In genomic region chr1:24186993-24187790, GRCh38 we compare ENCODE assay signal across 8 cellular contexts. TPM values are rescaled to one million over a fixed set of nuclear protein-coding genes. Genes with fewer than 3 reads are reported as not detected.
DNase-seq lines count a peak whose midpoint lies in the region; TF ChIP-seq lines count a peak whose summit lies in the region.

IFNLR1 (minus strand) TSS chr1:24187289; CDS start chr1:24187248, 41 bp downstream.

- peak within 1 kb of the TSS; percentile 80 to 87 (median 85) for H3K27ac Mint-ChIP-seq in IgD-negative memory B cell

- H3K36me3 Mint-ChIP-seq in IgD-negative memory B cell: no peaks in the 10 kb centered on the region

- no peaks in the 10 kb centered on the region for H3K36me3 ChIP-seq in brain microvascular endothelial cell (replicated peaks)

- in situ Hi-C loops in brain microvascular endothelial cell (cut with HindIII; ENCODE audit: low pct_ligation_motif_present, low sequenced_read_pairs): no loop called here

- H3K27ac ChIP-seq in brain microvascular endothelial cell: no peak within 1 kb of the TSS

- H3K27me3 Mint-ChIP-seq in IgD-negative memory B cell: no peaks in the 10 kb centered on the region

- H3K4me3 Mint-ChIP-seq in IgD-negative memory B cell: peak within 1 kb of the TSS; percentile 81 to 93 (median 89)

- H3K4me1 Mint-ChIP-seq in IgD-negative memory B cell: peaks cover 51 to 63% (median 53%) of the 10 kb centered on the region in 3 donors

- H3K27me3 ChIP-seq in brain microvascular endothelial cell (replicated peaks): peaks cover 11% of the 10 kb centered on the region

- peak within 1 kb of the TSS; percentile 49 for H3K4me3 ChIP-seq in brain microvascular endothelial cell (ENCODE audit: low read depth, low read length)

- DNase-seq in EL (peak; percentile 35), T-helper 2 cell (peak; percentile 58 to 81 (median 68)), brain microvascular endothelial cell (no peak), kidney tubule cell (ENCODE audit: low spot score) (peak; percentile 83), COLO829 (ENCODE audit: low spot score) (no peak), CD1c-positive myeloid dendritic cell (ENCODE audit: extremely low spot score) (no peak)
- DNase-seq in stimulated activated CD4-positive, alpha-beta T cell treated with anti-CD3 and anti-CD28 coated beads, Interleukin-2, amount 100 ng/mL, for 24 hours: peak; percentile 81 to 86

- no peak for TF ChIP-seq CTCF in brain microvascular endothelial cell (IDR thresholded peaks at IDR 0.05; ENCODE audit: low read depth, low read length, missing control alignments)

- no peaks in the 10 kb centered on the region for H3K9me3 Mint-ChIP-seq in IgD-negative memory B cell

RNA-seq across cellular contexts. Expression of gene IFNLR1, which starts in this region (rescaled TPM):
- polyA plus RNA-seq in IgD-negative memory B cell: 11.5 TPM

Comparison
In these comparisons a context has a peak if more than half of its experiments do, and no peak if none do; other contexts are left out.
1. DNase-seq: peak in EL (single experiment), T-helper 2 cell (5 of 5), kidney tubule cell (single experiment) and stimulated activated CD4-positive, alpha-beta T cell treated with anti-CD3 and anti-CD28 coated beads, Interleukin-2, amount 100 ng/mL, for 24 hours (2 of 2); none in brain microvascular endothelial cell (single experiment), COLO829 (single experiment) and CD1c-positive myeloid dendritic cell (single experiment).